ENCODE assay signal across 1 cellular context in genomic region chr3:187016639-187017345, GRCh38.
TF ChIP-seq lines count a peak whose summit lies in the region.

No MANE protein-coding gene starts in this region.

TF ChIP-seq in K562, 482 proteins besides CTCF, POLR2A, EP300 and RAD21 (continued from another document):
- TF ChIP-seq ZNF592 (IDR thresholded peaks at IDR 0.05) (peak; percentile 56; the same call in 1 of the 2 replicates), CHAMP1 (IDR thresholded peaks at IDR 0.05) (no peak), BRD9 (IDR thresholded peaks at IDR 0.05; ENCODE audit: low read depth, partially characterized antibody) (no peak), CEBPB (tag; IDR thresholded peaks at IDR 0.05) (peak; percentile 66), TAF1 (IDR thresholded peaks at IDR 0.05; ENCODE audit: control insufficient read depth, extremely low read depth, insufficient read depth, low read length, severe bottlenecking) (no peak), ZBTB8A (IDR thresholded peaks at IDR 0.05; ENCODE audit: partially characterized antibody) (no peak), CC2D1A (IDR thresholded peaks at IDR 0.05) (no peak), ZFX (CRISPR knock-in tag; IDR thresholded peaks at IDR 0.05) (peak; percentile 19; the same call in 1 of the 2 replicates), ZNF347 (CRISPR knock-in tag; IDR thresholded peaks at IDR 0.05; ENCODE audit: low read depth) (no peak)
